In the genomic region with DNA sequence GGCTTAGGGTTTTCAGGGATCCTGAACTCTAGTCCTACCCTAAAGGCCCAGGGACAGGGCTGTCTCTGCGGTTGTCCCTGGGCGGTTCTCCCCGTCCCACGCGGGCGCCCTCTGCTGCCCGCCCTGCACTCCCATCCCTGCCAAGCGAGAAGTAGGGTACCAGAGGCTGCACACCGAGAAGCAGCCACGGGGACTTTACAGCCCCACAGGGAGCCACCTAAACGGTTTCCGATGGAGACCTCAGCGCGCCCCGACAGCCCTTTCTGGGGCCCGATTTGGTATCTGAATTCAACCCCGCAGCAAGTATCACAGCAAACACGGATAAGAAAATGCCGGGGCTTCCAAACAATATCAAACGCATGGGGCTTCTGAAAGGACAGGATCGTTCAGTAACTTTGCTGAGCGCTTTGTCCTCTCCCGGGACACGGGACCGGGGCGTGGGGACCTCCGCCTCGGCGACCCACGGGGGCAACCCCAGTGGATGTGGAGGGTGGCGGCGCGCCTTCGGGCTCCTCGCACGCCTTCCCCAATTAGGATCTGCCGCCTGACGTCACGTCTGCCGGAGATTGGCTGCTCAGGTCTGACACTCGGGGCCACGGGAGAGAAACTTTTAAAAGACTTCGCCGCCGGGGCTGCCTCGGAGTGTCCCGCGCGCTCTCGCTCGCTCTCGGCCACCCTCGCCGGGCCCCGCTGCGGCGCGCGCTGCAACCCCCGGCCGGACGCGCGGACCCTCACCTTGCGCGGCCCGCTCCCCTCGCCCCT, we compare ENCODE assay signal across 8 cellular contexts. TPM values are rescaled to one million over a fixed set of nuclear protein-coding genes. Genes with fewer than 3 reads are reported as not detected.
DNase-seq lines count a peak whose midpoint lies in the region; ATAC-seq and TF ChIP-seq lines count a peak whose summit lies in the region.

A gene with protein sequence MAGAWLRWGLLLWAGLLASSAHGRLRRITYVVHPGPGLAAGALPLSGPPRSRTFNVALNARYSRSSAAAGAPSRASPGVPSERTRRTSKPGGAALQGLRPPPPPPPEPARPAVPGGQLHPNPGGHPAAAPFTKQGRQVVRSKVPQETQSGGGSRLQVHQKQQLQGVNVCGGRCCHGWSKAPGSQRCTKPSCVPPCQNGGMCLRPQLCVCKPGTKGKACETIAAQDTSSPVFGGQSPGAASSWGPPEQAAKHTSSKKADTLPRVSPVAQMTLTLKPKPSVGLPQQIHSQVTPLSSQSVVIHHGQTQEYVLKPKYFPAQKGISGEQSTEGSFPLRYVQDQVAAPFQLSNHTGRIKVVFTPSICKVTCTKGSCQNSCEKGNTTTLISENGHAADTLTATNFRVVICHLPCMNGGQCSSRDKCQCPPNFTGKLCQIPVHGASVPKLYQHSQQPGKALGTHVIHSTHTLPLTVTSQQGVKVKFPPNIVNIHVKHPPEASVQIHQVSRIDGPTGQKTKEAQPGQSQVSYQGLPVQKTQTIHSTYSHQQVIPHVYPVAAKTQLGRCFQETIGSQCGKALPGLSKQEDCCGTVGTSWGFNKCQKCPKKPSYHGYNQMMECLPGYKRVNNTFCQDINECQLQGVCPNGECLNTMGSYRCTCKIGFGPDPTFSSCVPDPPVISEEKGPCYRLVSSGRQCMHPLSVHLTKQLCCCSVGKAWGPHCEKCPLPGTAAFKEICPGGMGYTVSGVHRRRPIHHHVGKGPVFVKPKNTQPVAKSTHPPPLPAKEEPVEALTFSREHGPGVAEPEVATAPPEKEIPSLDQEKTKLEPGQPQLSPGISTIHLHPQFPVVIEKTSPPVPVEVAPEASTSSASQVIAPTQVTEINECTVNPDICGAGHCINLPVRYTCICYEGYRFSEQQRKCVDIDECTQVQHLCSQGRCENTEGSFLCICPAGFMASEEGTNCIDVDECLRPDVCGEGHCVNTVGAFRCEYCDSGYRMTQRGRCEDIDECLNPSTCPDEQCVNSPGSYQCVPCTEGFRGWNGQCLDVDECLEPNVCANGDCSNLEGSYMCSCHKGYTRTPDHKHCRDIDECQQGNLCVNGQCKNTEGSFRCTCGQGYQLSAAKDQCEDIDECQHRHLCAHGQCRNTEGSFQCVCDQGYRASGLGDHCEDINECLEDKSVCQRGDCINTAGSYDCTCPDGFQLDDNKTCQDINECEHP (N-terminal part only) (plus strand): TSS at position 640 of the 762 bp plus-strand sequence. CDS start 372 bp downstream, outside the sequence.

- H3K79me2 ChIP-seq in PC-3 (ENCODE audit: low read length), result no peaks in the 10 kb centered on the region

- H3K9me3 Mint-ChIP-seq in CD4-positive, alpha-beta memory T cell, result no peaks in the 10 kb centered on the region
- no peaks in the 10 kb centered on the region for H3K9me3 Mint-ChIP-seq in neural crest cell

- TF ChIP-seq CTCF in PC-3 (conservative IDR thresholded peaks at IDR 0.05; ENCODE audit: low read depth, low read length), result peak; percentile 95
- peak; percentile 82 for TF ChIP-seq CTCF in neural crest cell (conservative IDR thresholded peaks at IDR 0.05)
- TF ChIP-seq CTCF in suprapubic skin (IDR thresholded peaks at IDR 0.05), result peak in 1 of 2 donors; percentile 63

- H3K4me1 Mint-ChIP-seq in CD4-positive, alpha-beta memory T cell, result peaks cover 0 to 5% (median 3%) of the 10 kb centered on the region in 4 donors
- peaks cover 11% of the 10 kb centered on the region for H3K4me1 Mint-ChIP-seq in neural crest cell

- H2AFZ ChIP-seq in PC-3 (ENCODE audit: low read length), result peak within 1 kb of the TSS; percentile 87

- intact Hi-C loops in CD4-positive, alpha-beta memory T cell (cut with micrococcal nuclease), result loop anchor here (2.0 kb wide), 1 partner anchor 636 kb away; no protein-coding TSS in a partner anchor
- intact Hi-C loops in PC-3 (cut with micrococcal nuclease), result loop anchor here (1.0 to 10.0 kb wide), 5 partner anchors 76 to 394 kb away; no protein-coding TSS in a partner anchor

- peak; percentile 46 to 63 (median 59) for DNase-seq in CD4-positive, alpha-beta memory T cell
- peak; percentile 80 for DNase-seq in PC-3
- DNase-seq in activated effector memory CD4-positive, alpha-beta T cell treated with Interleukin-2 at 50 U/mL for 16 hours, result peak; percentile 27
- DNase-seq in foreskin melanocyte, result peak; percentile 58
- peak; percentile 62 for DNase-seq in neural crest cell (ENCODE audit: low read depth, low spot score)
- DNase-seq in suprapubic skin (ENCODE audit: low spot score in 2 of 2), result no peak

- peaks cover 7 to 16% of the 10 kb centered on the region in 2 donors for H3K27me3 Mint-ChIP-seq in CD4-positive, alpha-beta memory T cell
- no peaks in the 10 kb centered on the region for H3K27me3 Mint-ChIP-seq in neural crest cell (ENCODE audit: low read depth)

- peak within 1 kb of the TSS; percentile 82 to 87 (median 84) for H3K4me3 Mint-ChIP-seq in CD4-positive, alpha-beta memory T cell
- H3K4me3 Mint-ChIP-seq in neural crest cell, result peak within 1 kb of the TSS; percentile 91

- CTCF ChIA-PET in CD4-positive, alpha-beta memory T cell (lab: Charles Lee; ENCODE audit: partially characterized antibody), result no interaction called here
- CTCF ChIA-PET in PC-3 (lab: Charles Lee), result interaction anchor here (0.7 kb wide), 1 partner anchor 157 kb away, joined by 5 read pairs; no protein-coding TSS in a partner anchor

- no peaks in the 10 kb centered on the region for H3K36me3 ChIP-seq in CD4-positive, alpha-beta memory T cell (ENCODE audit: insufficient read depth, low read length)
- no peaks in the 10 kb centered on the region for H3K36me3 ChIP-seq in PC-3 (ENCODE audit: low read depth, low read length)
- no peaks in the 10 kb centered on the region for H3K36me3 ChIP-seq in suprapubic skin

- no peaks in the 10 kb centered on the region for H3F3A ChIP-seq in PC-3 (ENCODE audit: low read length, unreplicated experiment)

- peak within 1 kb of the TSS; percentile 89 for H3K4me2 ChIP-seq in PC-3 (ENCODE audit: low read length)

- H3K4me1 ChIP-seq in CD4-positive, alpha-beta memory T cell (ENCODE audit: insufficient read depth, low read length), result no peaks in the 10 kb centered on the region
- H3K4me1 ChIP-seq in PC-3 (ENCODE audit: insufficient read depth, low read length) (peaks cover 7% of the 10 kb centered on the region), suprapubic skin (peaks cover 11% of the 10 kb centered on the region)

- no TSS peak for BruUV-seq in PC-3 (replicated peaks; lab: Mats Ljungman, UMichigan)

- no peaks in the 10 kb centered on the region for H4K20me1 ChIP-seq in PC-3 (ENCODE audit: low read length)

- TF ChIP-seq POLR2A in suprapubic skin (IDR thresholded peaks at IDR 0.05), result no peak

- H3K36me3 Mint-ChIP-seq in CD4-positive, alpha-beta memory T cell, result no peaks in the 10 kb centered on the region
- no peaks in the 10 kb centered on the region for H3K36me3 Mint-ChIP-seq in neural crest cell (ENCODE audit: low read depth)

- TF ChIP-seq EP300 in suprapubic skin (IDR thresholded peaks at IDR 0.05), result no peak

- H3K9me3 ChIP-seq in CD4-positive, alpha-beta memory T cell (ENCODE audit: control insufficient read depth in 1 of 2, low read length in 2 of 2), result no peaks in the 10 kb centered on the region
- H3K9me3 ChIP-seq in PC-3 (ENCODE audit: low read length) (no peaks in the 10 kb centered on the region), suprapubic skin (no peaks in the 10 kb centered on the region)

- peak within 1 kb of the TSS; percentile 36 to 50 for H3K4me3 ChIP-seq in CD4-positive, alpha-beta memory T cell (ENCODE audit: low read length in 2 of 2)
- peak within 1 kb of the TSS; percentile 72 for H3K4me3 ChIP-seq in PC-3 (ENCODE audit: low read length)
- peak within 1 kb of the TSS; percentile 89 for H3K4me3 ChIP-seq in suprapubic skin

- H3K27ac ChIP-seq in CD4-positive, alpha-beta memory T cell (ENCODE audit: low read depth, low read length), result no peak within 1 kb of the TSS
- H3K27ac ChIP-seq in PC-3 (ENCODE audit: low read length) (0 out of 2 replicates have a peak within 1 kb of the TSS, but pooled peaks have one; percentile 21), suprapubic skin (peak within 1 kb of the TSS; percentile 71)

- WGBS in suprapubic skin, result under 1% methylated on average over 43 of the region's 68 CpGs

- no peaks in the 10 kb centered on the region for H3K27me3 ChIP-seq in CD4-positive, alpha-beta memory T cell (ENCODE audit: insufficient read depth, low read length)
- H3K27me3 ChIP-seq in PC-3 (ENCODE audit: low read length), result no peaks in the 10 kb centered on the region
- no peaks in the 10 kb centered on the region for H3K27me3 ChIP-seq in suprapubic skin

- H3K9ac ChIP-seq in PC-3 (ENCODE audit: low read length), result peak within 1 kb of the TSS; percentile 34

- H3K27ac Mint-ChIP-seq in CD4-positive, alpha-beta memory T cell, result peak within 1 kb of the TSS in 1 of 7 donors; percentile 83
- H3K27ac Mint-ChIP-seq in neural crest cell (ENCODE audit: unreplicated experiment), result peak within 1 kb of the TSS; percentile 27

- ATAC-seq in GM19351 (IDR thresholded peaks at IDR 0.05; ENCODE audit: unreplicated experiment), result peak; percentile 65
- ATAC-seq in HG03442 (IDR thresholded peaks at IDR 0.05; ENCODE audit: unreplicated experiment), result peak; percentile 71
- ATAC-seq in PC-3, result peak; percentile 75

- POLR2A ChIA-PET in CD4-positive, alpha-beta memory T cell (lab: Charles Lee; ENCODE audit: partially characterized antibody), result no interaction called here
- POLR2A ChIA-PET in PC-3 (lab: Charles Lee; ENCODE audit: unreplicated experiment), result interaction anchor here (0.6 kb wide), 1 partner anchor 74 kb away, joined by 7 read pairs; no protein-coding TSS in a partner anchor

- H3K9me2 ChIP-seq in PC-3 (replicated peaks; ENCODE audit: low read length), result no peaks in the 10 kb centered on the region

RNA-seq across cellular contexts. Expression of the gene that starts here (rescaled TPM):
- under 1 TPM in 1 of 2 experiments, not detected in 1; 0.44 TPM for total RNA-seq in CD4-positive, alpha-beta memory T cell
- not detected for polyA plus RNA-seq in CD4-positive, alpha-beta memory T cell
- total RNA-seq in PC-3 (2014; rRNA removed) (34.0 and 45.9 TPM in 2 replicates), neural crest cell (26.8 and 30.2 TPM in 2 replicates), suprapubic skin (10 to 100 TPM in 3 of 4 donors, 1 to 10 TPM in 1; 8.7 to 18.7 (median 13.0) TPM)

Comparison
In these comparisons a context has a peak if more than half of its experiments do, and no peak if none do; other contexts are left out.
1. RNA of the gene that starts here (total RNA-seq): 34.0 to 45.9 TPM in PC-3, 26.8 to 30.2 TPM in neural crest cell and 8.7 to 18.7 TPM in suprapubic skin; 0.44 TPM in CD4-positive, alpha-beta memory T cell; every median in the first group is over 4 times any median in the second.
2. Peak in DNase-seq and H3K4me3 ChIP-seq in CD4-positive, alpha-beta memory T cell; RNA of the gene not detected or under 1 TPM.
3. DNase-seq: peak in PC-3 (single experiment), activated effector memory CD4-positive, alpha-beta T cell treated with Interleukin-2 at 50 U/mL for 16 hours (single experiment), foreskin melanocyte (single experiment) and neural crest cell (single experiment); none in suprapubic skin (0 of 2).
4. Peak in every context shown above with its lines, with median percentiles within 50 percentile points of each other: H3K4me3 ChIP-seq and ATAC-seq.